25 cellular contexts compared by ENCODE assay signal in the genomic region with DNA sequence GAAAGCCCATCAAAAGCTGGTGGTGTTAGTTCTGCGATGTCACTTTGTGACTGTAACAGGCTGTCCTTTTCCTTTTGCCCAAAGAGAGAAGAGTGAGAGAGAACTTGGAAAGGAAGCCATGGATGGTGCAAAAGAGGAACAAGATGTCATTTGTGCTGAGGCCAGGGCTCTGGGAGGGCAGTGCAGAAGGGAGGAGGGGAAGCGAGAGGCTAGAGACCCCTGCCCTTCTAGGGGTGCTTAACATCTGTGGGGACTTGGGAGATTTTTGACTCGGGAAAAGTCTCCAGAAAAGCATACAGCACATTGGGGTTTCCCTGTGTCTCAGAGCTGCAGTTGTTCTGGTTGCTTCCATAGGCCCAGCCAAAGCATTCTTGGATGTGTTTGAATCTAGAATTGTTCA. TPM values are rescaled to one million over a fixed set of nuclear protein-coding genes. Genes with fewer than 3 reads are reported as not detected.
"Had no signal": no experiment of that assay in that cellular context is flagged by ENCODE, and none has a peak within 500 bp of the region (broad histone marks: within the 10 kb centered on the region; RNA-seq: fewer than 3 reads in every experiment).

No MANE protein-coding gene starts in this region.

- H3K4me1 Mint-ChIP-seq: activated CD4-positive, alpha-beta T cell treated with anti-CD3 and anti-CD28 coated beads, Interleukin-2, amount 10 ng/mL, durations not matched to agents 7 days and 5 days; activated naive CD8-positive, alpha-beta T cell treated with anti-CD3 and anti-CD28 coated beads, Interleukin-2, amount 10 ng/mL, durations not matched to agents 7 days and 5 days had no signal

- ATAC-seq: activated T-cell treated with anti-CD3 and anti-CD28 coated beads, Interleukin-2, amount 50 U/mL, for 72 hours; T-helper 17 cell had no signal

- H3K36me3 Mint-ChIP-seq: activated CD4-positive, alpha-beta memory T cell treated with anti-CD3 and anti-CD28 coated beads for 36 hours; activated naive CD8-positive, alpha-beta T cell treated with anti-CD3 and anti-CD28 coated beads, Interleukin-2, amount 10 ng/mL, durations not matched to agents 7 days and 5 days had no signal

- H3K27ac Mint-ChIP-seq: activated CD4-positive, alpha-beta memory T cell treated with anti-CD3 and anti-CD28 coated beads for 36 hours; activated CD4-positive, alpha-beta T cell treated with anti-CD3 and anti-CD28 coated beads, Interleukin-2, amount 10 ng/mL, durations not matched to agents 7 days and 5 days; activated naive CD8-positive, alpha-beta T cell treated with anti-CD3 and anti-CD28 coated beads, Interleukin-2, amount 10 ng/mL, durations not matched to agents 7 days and 5 days; activated T-cell treated with anti-CD3 and anti-CD28 coated beads, Interleukin-2, amount 50 U/mL, for 72 hours; activated T-helper 2 cell treated with anti-CD3 and anti-CD28 coated beads, Interferon-gamma antibody, Interleukin-2, Interleukin-4, amounts not matched to agents 10 μg/mL and 5 μg/mL and 100 μg/mL, durations not matched to agents 14 hours and 24 hours and 36 hours; T-helper 17 cell had no signal

- H3K9me3 Mint-ChIP-seq: activated CD4-positive, alpha-beta T cell treated with anti-CD3 and anti-CD28 coated beads, Interleukin-2, amount 10 ng/mL, durations not matched to agents 7 days and 5 days; activated T-helper 2 cell treated with anti-CD3 and anti-CD28 coated beads, Interferon-gamma antibody, Interleukin-2, Interleukin-4, amounts not matched to agents 10 μg/mL and 5 μg/mL and 100 μg/mL, durations not matched to agents 14 hours and 24 hours and 36 hours had no signal

- H3K27ac ChIP-seq: KMS-11, PC-9 had no signal

- H3K27me3 Mint-ChIP-seq: activated CD4-positive, alpha-beta T cell treated with anti-CD3 and anti-CD28 coated beads, Interleukin-2, amount 10 ng/mL, durations not matched to agents 7 days and 5 days had no signal

- H3K4me3 Mint-ChIP-seq: activated CD4-positive, alpha-beta memory T cell treated with anti-CD3 and anti-CD28 coated beads for 36 hours; activated CD4-positive, alpha-beta T cell treated with anti-CD3 and anti-CD28 coated beads, Interleukin-2, amount 10 ng/mL, durations not matched to agents 7 days and 5 days; activated naive CD8-positive, alpha-beta T cell treated with anti-CD3 and anti-CD28 coated beads, Interleukin-2, amount 10 ng/mL, durations not matched to agents 7 days and 5 days; activated T-cell treated with anti-CD3 and anti-CD28 coated beads, Interleukin-2, amount 50 U/mL, for 72 hours; T-helper 17 cell had no signal

- H3K4me3 ChIP-seq: adrenal gland, MG63, PC-9 had no signal

- H3K27me3 ChIP-seq: adrenal gland, MG63 had no signal

- H3K9me3 ChIP-seq: adrenal gland, MG63 had no signal

- H3K36me3 ChIP-seq: adrenal gland, MG63 had no signal

- DNase-seq: activated CD4-positive, alpha-beta memory T cell treated with anti-CD3 and anti-CD28 coated beads for 36 hours; activated CD4-positive, alpha-beta T cell treated with anti-CD3 and anti-CD28 coated beads, Interleukin-2, amount 10 ng/mL, durations not matched to agents 7 days and 5 days; activated CD4-positive, CD25-positive, alpha-beta regulatory T cell; activated gamma-delta T cell treated with Interleukin-2 at 50 U/mL for 16 hours; activated naive CD4-positive, alpha-beta T cell treated with anti-CD3 and anti-CD28 coated beads, Interleukin-2, amount 50 U/mL, for 16 hours; activated naive CD8-positive, alpha-beta T cell treated with anti-CD3 and anti-CD28 coated beads, Interleukin-2, amount 10 ng/mL, durations not matched to agents 7 days and 5 days; activated T-cell treated with anti-CD3 and anti-CD28 coated beads, Interleukin-2, amount 50 U/mL, for 72 hours; aorta; central memory CD4-positive, alpha-beta T cell; MG63; NCI-H1105; NCI-H1436; NCI-H1694 treated with DMSO at 0.1 percent for 48 hours; NCI-H2029 treated with DMSO at 0.1 percent for 48 hours; NCI-H510A treated with DMSO at 0.1 percent for 48 hours; NCI-H69; NK-92 treated with Interleukin-12 subunit alpha and Interleukin-12 subunit beta, amount 100 ng/mL, for 24 hours; PC-9; SHP77 treated with DMSO at 0.1 percent for 48 hours; T-helper 17 cell; T-helper 9 cell had no signal

RNA-seq across cellular contexts. Expression of gene ZBTB7C, which starts 49.6 kb away (rescaled TPM):
- total RNA-seq: activated naive CD8-positive, alpha-beta T cell treated with anti-CD3 and anti-CD28 coated beads, Interleukin-2, amount 10 ng/mL, durations not matched to agents 7 days and 5 days; PC-9; SK-MEL-5 had no signal
